8 cellular contexts compared by ENCODE assay signal in genomic region chr16:66603537-66604375, GRCh38. TPM values are rescaled to one million over a fixed set of nuclear protein-coding genes. Genes with fewer than 3 reads are reported as not detected.
A peak's percentile ranks its signal among the peaks of the same experiment; 100 is the strongest.
DNase-seq lines count a peak whose midpoint lies in the region; ATAC-seq and TF ChIP-seq lines count a peak whose summit lies in the region.

No MANE protein-coding gene starts in this region.

- peak; percentile 69 for DNase-seq in BE2C
- DNase-seq in H9, result peak; percentile 80
- DNase-seq in OCI-M1 (lab: John Stamatoyannopoulos, UW), result peak; percentile 82
- peak; percentile 75 to 79 for DNase-seq in activated T-cell treated with anti-CD3 and anti-CD28 coated beads, Interleukin-2, amount 50 U/mL, for 48 hours
- peak; percentile 63 for DNase-seq in fibroblast of the aortic adventitia (ENCODE audit: low read depth)
- peak; percentile 64 to 85 (median 73) for DNase-seq in ovary
- DNase-seq in transverse colon, result peak; percentile 59

- no peak overlapping the region for H4K8ac ChIP-seq in H9 (replicated peaks; ENCODE audit: insufficient read length, low read depth, low read length)

- no peak overlapping the region for H3T11ph ChIP-seq in H9 (ENCODE audit: low read length)

- TF ChIP-seq CTCF in BE2C (IDR thresholded peaks at IDR 0.05; ENCODE audit: low read depth, low read length) (no peak), H9 (conservative IDR thresholded peaks at IDR 0.05) (no peak), fibroblast of the aortic adventitia (IDR thresholded peaks at IDR 0.05; ENCODE audit: insufficient read depth, low read length) (no peak), ovary (IDR thresholded peaks at IDR 0.05) (no peak), transverse colon (IDR thresholded peaks at IDR 0.05) (no peak)

- no peaks in the 10 kb centered on the region for H3K9me3 Mint-ChIP-seq in H9

- H3K27me3 ChIP-seq in BE2C, result no peaks in the 10 kb centered on the region
- no peaks in the 10 kb centered on the region for H3K27me3 ChIP-seq in H9 (ENCODE audit: insufficient read depth, low read length)
- no peaks in the 10 kb centered on the region for H3K27me3 ChIP-seq in ovary
- H3K27me3 ChIP-seq in transverse colon, result peaks cover 17% of the 10 kb centered on the region

- no peaks in the 10 kb centered on the region for H3K79me1 ChIP-seq in H9 (ENCODE audit: insufficient read depth, low read depth, low read length, poor library complexity, severe bottlenecking)

- peak overlapping the region; percentile 79 to 91 for H3K4me3 Mint-ChIP-seq in H9

- no peak overlapping the region for H3K4ac ChIP-seq in H9 (ENCODE audit: low read depth, low read length)

- H3K56ac ChIP-seq in H9 (ENCODE audit: insufficient read length, low read depth, low read length), result no peak overlapping the region

- H3K79me2 ChIP-seq in H9 (ENCODE audit: insufficient read depth, low read length), result no peaks in the 10 kb centered on the region

- H4K5ac ChIP-seq in H9 (ENCODE audit: insufficient read length, low read depth, low read length), result no peak overlapping the region

- no peak overlapping the region for H2BK20ac ChIP-seq in H9 (ENCODE audit: low read depth, low read length, poor library complexity, severe bottlenecking)

- no peak for TF ChIP-seq EP300 in ovary (IDR thresholded peaks at IDR 0.05)
- TF ChIP-seq EP300 in transverse colon (IDR thresholded peaks at IDR 0.05; ENCODE audit: low read depth), result no peak

- H4K91ac ChIP-seq in H9 (ENCODE audit: insufficient read length, low read depth, low read length), result no peak overlapping the region

- H3K9me3 ChIP-seq in BE2C (no peaks in the 10 kb centered on the region), H9 (ENCODE audit: control insufficient read depth, low read depth, low read length) (no peaks in the 10 kb centered on the region), ovary (no peaks in the 10 kb centered on the region), transverse colon (no peaks in the 10 kb centered on the region)

- no peak overlapping the region for H2BK120ac ChIP-seq in H9 (ENCODE audit: low read depth, low read length, poor library complexity, severe bottlenecking)

- H2BK15ac ChIP-seq in H9 (ENCODE audit: low read depth, low read length), result no peak overlapping the region

- peaks cover 9% of the 10 kb centered on the region for H3K27me3 Mint-ChIP-seq in H9 (ENCODE audit: low read depth)

- H3K27ac ChIP-seq in H9 (ENCODE audit: insufficient read length, low read depth, low read length), result no peak overlapping the region
- peak overlapping the region; percentile 78 to 95 for H3K27ac ChIP-seq in ovary
- H3K27ac ChIP-seq in transverse colon, result peak overlapping the region; percentile 81 to 88 (median 84)

- H2AK5ac ChIP-seq in H9 (ENCODE audit: insufficient read length, low read length), result no peak overlapping the region

- H3K18ac ChIP-seq in H9 (ENCODE audit: insufficient read length, low read depth, low read length), result peak overlapping the region; percentile 86

- H3K4me1 Mint-ChIP-seq in H9, result peaks cover 19 to 27% of the 10 kb centered on the region in 2 experiments

- no CpG with 5 or more reads among the region's 32 CpGs for WGBS in H9 (ENCODE audit: extremely low coverage, insufficient read length, low lambda C conversion rate)
- 5 to 6% (median 6%) methylated on average over 32 of the region's 32 CpGs for WGBS in ovary, 3 donors
- 23 to 40% methylated on average over 5 to 31 of the region's 32 CpGs for WGBS in transverse colon (ENCODE audit: low coverage in 1 of 2), 2 donors

- H3K9ac ChIP-seq in H9 (ENCODE audit: extremely low read depth, insufficient read length, low read length), result peak overlapping the region; percentile 55

- H3K36me3 ChIP-seq in BE2C, result no peaks in the 10 kb centered on the region; the same call in 1 of the 2 replicates
- H3K36me3 ChIP-seq in ovary, result no peaks in the 10 kb centered on the region
- H3K36me3 ChIP-seq in transverse colon, result no peaks in the 10 kb centered on the region

- H3K4me1 ChIP-seq in BE2C (peaks cover 6% of the 10 kb centered on the region; the same call in 1 of the 2 replicates), H9 (ENCODE audit: insufficient read depth, low read length) (no peaks in the 10 kb centered on the region), ovary (ENCODE audit: insufficient read depth) (peaks cover 6% of the 10 kb centered on the region), transverse colon (peaks cover 0 to 39% (median 22%) of the 10 kb centered on the region in 4 donors)

- no peak overlapping the region for H3K23ac ChIP-seq in H9 (ENCODE audit: insufficient read length, low read depth, low read length)

- peaks cover 11% of the 10 kb centered on the region for H3K23me2 ChIP-seq in H9 (ENCODE audit: insufficient read length, low read depth, low read length, poor library complexity, severe bottlenecking)

- TF ChIP-seq POLR2A in ovary (IDR thresholded peaks at IDR 0.05) (no peak), transverse colon (IDR thresholded peaks at IDR 0.05) (peak; percentile 35)

- peak overlapping the region; percentile 86 for H3K14ac ChIP-seq in H9 (ENCODE audit: insufficient read depth, low read length)

- H3K4me3 ChIP-seq in BE2C (ENCODE audit: low read depth, low read length) (peak overlapping the region; percentile 77), fibroblast of the aortic adventitia (ENCODE audit: low read depth, low read length) (peak overlapping the region; percentile 73), ovary (peak overlapping the region; percentile 90), transverse colon (peak overlapping the region; percentile 54 to 84 (median 71))

- H2BK5ac ChIP-seq in H9 (ENCODE audit: insufficient read length, low read length), result no peak overlapping the region

- no peak overlapping the region for H2BK12ac ChIP-seq in H9 (ENCODE audit: insufficient read length, low read depth, low read length)

- peaks cover 0 to 2% (median 0%) of the 10 kb centered on the region in 3 experiments; a peak in 3 of 7 replicates for H3K36me3 Mint-ChIP-seq in H9 (ENCODE audit: insufficient read depth in 1 of 3, low read depth in 3 of 3)

- H3K27ac Mint-ChIP-seq in H9, result peak overlapping the region; percentile 83 to 98 (median 97)

- in situ Hi-C loops in transverse colon (cut with MboI; ENCODE audit: low pct_ligation_motif_present in 1 of 4, low pct_unique_long_range_greater_than_20kb in 1 of 4, low sequenced_read_pairs in 3 of 4), result loop anchor here in 2 of 4 donors (10.0 to 25.0 kb wide), 2 partner anchors 191 to 199 kb away; no protein-coding TSS in a partner anchor

- H3K4me2 ChIP-seq in H9 (ENCODE audit: insufficient read depth, insufficient read length, low read length), result peak overlapping the region; percentile 82

- no peak overlapping the region for H2AFZ ChIP-seq in H9 (ENCODE audit: low read length)

- H4K20me1 ChIP-seq in H9 (ENCODE audit: control insufficient read depth, insufficient read depth, insufficient read length), result no peaks in the 10 kb centered on the region

- intact Hi-C loops in ovary (cut with DNase I) (loop anchor here in 3 of 4 donors (2.0 to 10.0 kb wide), 5 partner anchors 49 to 261 kb away; partner anchors contain the start of genes CKLF (in 1 of the 3) and TK2 (in 1 of the 3)), transverse colon (cut with DNase I; ENCODE audit: low total_unique reads) (loop anchor here (10.0 kb wide), 1 partner anchor 199 kb away; no protein-coding TSS in a partner anchor)

- no peak for ATAC-seq in HG03354 (IDR thresholded peaks at IDR 0.05; ENCODE audit: poor library complexity, severe bottlenecking, unreplicated experiment)

RNA-seq across cellular contexts. Expression of gene CMTM3, which starts 0.7 kb away (rescaled TPM):
- 57.2 TPM for polyA plus RNA-seq in BE2C (2012; ENCODE audit: insufficient read depth, insufficient read length, low read depth)
- total RNA-seq in H9 (2021) (39.2 and 41.0 TPM in 2 replicates), fibroblast of the aortic adventitia (ENCODE audit: low replicate concordance) (7.4 and 17.8 TPM in 2 replicates), ovary (10 to 100 TPM; 22.9 to 60.5 (median 43.2) TPM), transverse colon (10 to 100 TPM in 1 of 4 donors, 1 to 10 TPM in 2, not detected in 1; 2.4 to 11.6 (median 6.1) TPM)
- polyA plus RNA-seq in ovary, result 10 to 100 TPM; 36.7 to 43.5 TPM

RNA-seq across cellular contexts. Expression of gene CMTM2, which starts 24.5 kb away (rescaled TPM):
- not detected for polyA plus RNA-seq in BE2C (2012; ENCODE audit: insufficient read depth, insufficient read length, low read depth)
- total RNA-seq in H9 (2021), result not detected in 2 replicates
- not detected in 2 replicates for total RNA-seq in fibroblast of the aortic adventitia (ENCODE audit: low replicate concordance)
- total RNA-seq in ovary, result 1 to 10 TPM in 1 of 7 donors, under 1 TPM in 1, not detected in 5; 0.38 to 1.8 TPM
- polyA plus RNA-seq in ovary, result under 1 TPM in 1 of 2 donors, not detected in 1; 0.21 TPM
- total RNA-seq in transverse colon, result under 1 TPM in 1 of 4 donors, not detected in 3; 0.48 TPM

RNA-seq across cellular contexts. Expression of gene CMTM1, which starts 37.5 kb away (rescaled TPM):
- 9.5 TPM for polyA plus RNA-seq in BE2C (2012; ENCODE audit: insufficient read depth, insufficient read length, low read depth)
- total RNA-seq in H9 (2021) (2.1 and 2.6 TPM in 2 replicates), fibroblast of the aortic adventitia (ENCODE audit: low replicate concordance) (3.2 TPM in 1 of 2 replicates, not detected in the other), ovary (1 to 10 TPM; 1.0 to 7.1 (median 4.9) TPM), transverse colon (10 to 100 TPM in 1 of 4 donors, 1 to 10 TPM in 2, not detected in 1; 2.0 to 34.2 (median 4.0) TPM)
- under 1 TPM; 0.22 to 0.54 TPM for polyA plus RNA-seq in ovary

RNA-seq across cellular contexts. Expression of gene CKLF, which starts 51.4 kb away (rescaled TPM):
- 24.1 TPM for polyA plus RNA-seq in BE2C (2012; ENCODE audit: insufficient read depth, insufficient read length, low read depth)
- total RNA-seq in H9 (2021) (23.1 and 25.9 TPM in 2 replicates), fibroblast of the aortic adventitia (ENCODE audit: low replicate concordance) (17.3 and 73.4 TPM in 2 replicates), ovary (10 to 100 TPM; 22.3 to 46.8 (median 30.6) TPM), transverse colon (100 to 1,000 TPM in 1 of 4 donors, 10 to 100 TPM in 3; 25.3 to 108 (median 39.1) TPM)
- polyA plus RNA-seq in ovary, result 10 to 100 TPM; 34.2 to 36.7 TPM

RNA-seq across cellular contexts. Expression of gene TK2, which starts 53.8 kb away (rescaled TPM):
- polyA plus RNA-seq in BE2C (2012; ENCODE audit: insufficient read depth, insufficient read length, low read depth), result 13.7 TPM
- total RNA-seq in H9 (2021), result 5.2 and 6.3 TPM in 2 replicates
- 58.8 and 101 TPM in 2 replicates for total RNA-seq in fibroblast of the aortic adventitia (ENCODE audit: low replicate concordance)
- total RNA-seq in ovary, result 10 to 100 TPM; 17.0 to 42.0 (median 34.0) TPM
- 10 to 100 TPM; 21.1 to 80.6 TPM for polyA plus RNA-seq in ovary
- 10 to 100 TPM; 15.7 to 20.6 (median 16.6) TPM for total RNA-seq in transverse colon
